In genomic region chr5:150142189-150142788, GRCh38 we compare ENCODE assay signal across 17 cellular contexts. TPM values are rescaled to one million over a fixed set of nuclear protein-coding genes. Genes with fewer than 3 reads are reported as not detected.
A peak's percentile ranks its signal among the peaks of the same experiment; 100 is the strongest.
DNase-seq lines count a peak whose midpoint lies in the region; ATAC-seq and TF ChIP-seq lines count a peak whose summit lies in the region.
"Had no signal": no experiment of that assay in that cellular context is flagged by ENCODE, and none has a peak within 500 bp of the region (broad histone marks: within the 10 kb centered on the region; RNA-seq: fewer than 3 reads in every experiment).

No MANE protein-coding gene starts in this region.

- intact Hi-C loops in cardiac septum (cut with DNase I) (no loop called here), esophagus squamous epithelium (cut with DNase I) (no loop called here), upper lobe of right lung (cut with DNase I) (no loop called here), PC-3 (cut with micrococcal nuclease) (no loop called here)

- DNase-seq in cardiac muscle cell (ENCODE audit: low read depth in 1 of 2, low spot score in 1 of 2) (no peak), cardiac septum (ENCODE audit: low spot score) (no peak), esophagus squamous epithelium (lab: John Stamatoyannopoulos, UW) (no peak), osteoblast (ENCODE audit: insufficient read length, low spot score, missing footprints) (no peak), upper lobe of right lung (no peak), PC-3 (no peak), MM.1S (no peak), GM10248 (ENCODE audit: extremely low spot score) (no peak)
- DNase-seq: 8988T; activated CD4-positive, CD25-positive, alpha-beta regulatory T cell treated with anti-CD3 and anti-CD28 coated beads, Interleukin-2, amount 50 U/mL, for 72 hours; activated T-cell treated with anti-CD3 and anti-CD28 coated beads, Interleukin-2, amount 50 U/mL, for 48 hours; DMS153; NCI-H524 treated with DMSO at 0.1 percent for 48 hours; SHP77; stimulated activated CD4-positive, alpha-beta T cell treated with anti-CD3 and anti-CD28 coated beads, Interleukin-12 subunit alpha, Interleukin-12 subunit beta, amount 100 ng/mL, for 4 hours; stimulated activated CD8-positive, alpha-beta memory T cell treated with anti-CD3 and anti-CD28 coated beads, Interleukin-4, amount 100 ng/mL, for 48 hours had no signal

- H3F3A ChIP-seq in PC-3 (ENCODE audit: low read length, unreplicated experiment) (no peaks in the 10 kb centered on the region), MM.1S (ENCODE audit: insufficient read depth, low read length) (no peaks in the 10 kb centered on the region)

- TF ChIP-seq POLR2A in esophagus squamous epithelium (IDR thresholded peaks at IDR 0.05) = no peak

- H3K9me3 ChIP-seq in cardiac muscle cell (ENCODE audit: low read depth) = no peaks in the 10 kb centered on the region
- no peaks in the 10 kb centered on the region for H3K9me3 ChIP-seq in esophagus squamous epithelium
- no peaks in the 10 kb centered on the region for H3K9me3 ChIP-seq in osteoblast (ENCODE audit: low read depth, low read length)
- H3K9me3 ChIP-seq in upper lobe of right lung = no peaks in the 10 kb centered on the region
- H3K9me3 ChIP-seq in PC-3 (ENCODE audit: low read length) = no peaks in the 10 kb centered on the region
- H3K9me3 ChIP-seq in MM.1S (replicated peaks; ENCODE audit: insufficient read depth, low read length) = no peaks in the 10 kb centered on the region

- CTCF ChIA-PET in PC-3 (lab: Charles Lee) (no interaction called here), GM10248 (lab: Yijun Ruan, JAX) (interaction anchor here (0.8 to 1.6 kb wide), 3 partner anchors 18 to 76 kb away, joined by 3 read pairs; no protein-coding TSS in a partner anchor)

- no TSS peak for BruUV-seq in PC-3 (replicated peaks; lab: Mats Ljungman, UMichigan)

- H3K4me3 ChIP-seq in cardiac muscle cell (no peak overlapping the region), esophagus squamous epithelium (no peak overlapping the region), osteoblast (ENCODE audit: insufficient read depth, low read length) (no peak overlapping the region), upper lobe of right lung (no peak overlapping the region), PC-3 (ENCODE audit: low read length) (no peak overlapping the region), MM.1S (ENCODE audit: low read length) (no peak overlapping the region)
- H3K4me3 ChIP-seq: GM12878 had no signal

- H4K20me1 ChIP-seq in osteoblast (ENCODE audit: insufficient read depth, low read length) = no peaks in the 10 kb centered on the region
- H4K20me1 ChIP-seq in PC-3 (ENCODE audit: low read length) = no peaks in the 10 kb centered on the region
- no peaks in the 10 kb centered on the region for H4K20me1 ChIP-seq in MM.1S (ENCODE audit: insufficient read depth, low read length)

- H3K27ac ChIP-seq in cardiac muscle cell (peak overlapping the region; percentile 82), esophagus squamous epithelium (peak overlapping the region; percentile 65 to 94 (median 89)), osteoblast (ENCODE audit: low read depth, low read length) (peak overlapping the region; percentile 96), upper lobe of right lung (peak overlapping the region; percentile 78), PC-3 (ENCODE audit: low read length) (no peak overlapping the region), MM.1S (ENCODE audit: low read length) (no peak overlapping the region)

- no peak for ATAC-seq in upper lobe of right lung
- ATAC-seq in PC-3 = no peak
- ATAC-seq: GM12878 had no signal

- POLR2A ChIA-PET in PC-3 (lab: Charles Lee; ENCODE audit: unreplicated experiment) (no interaction called here), GM10248 (lab: Yijun Ruan, JAX) (no interaction called here)

- no peaks in the 10 kb centered on the region for H3K36me3 ChIP-seq in cardiac muscle cell
- H3K36me3 ChIP-seq in esophagus squamous epithelium = no peaks in the 10 kb centered on the region
- H3K36me3 ChIP-seq in osteoblast (ENCODE audit: insufficient read depth, low read length) = peaks cover 14% of the 10 kb centered on the region
- no peaks in the 10 kb centered on the region for H3K36me3 ChIP-seq in upper lobe of right lung
- H3K36me3 ChIP-seq in PC-3 (ENCODE audit: low read depth, low read length) = no peaks in the 10 kb centered on the region
- no peaks in the 10 kb centered on the region for H3K36me3 ChIP-seq in MM.1S (replicated peaks; ENCODE audit: insufficient read depth, low read length)

- TF ChIP-seq CTCF in cardiac muscle cell (IDR thresholded peaks at IDR 0.05; ENCODE audit: low read depth, low read length) (no peak), esophagus squamous epithelium (IDR thresholded peaks at IDR 0.05) (no peak), osteoblast (IDR thresholded peaks at IDR 0.05; ENCODE audit: extremely low read depth, low read depth, low read length) (no peak), upper lobe of right lung (IDR thresholded peaks at IDR 0.05) (no peak), PC-3 (conservative IDR thresholded peaks at IDR 0.05; ENCODE audit: low read depth, low read length) (no peak), MM.1S (IDR thresholded peaks at IDR 0.05; ENCODE audit: low read length) (no peak), GM10248 (IDR thresholded peaks at IDR 0.05; ENCODE audit: control extremely low read depth, extremely low read depth, low read depth, missing control alignments) (no peak)

- H2AFZ ChIP-seq in osteoblast (ENCODE audit: low read length) = no peak overlapping the region
- no peak overlapping the region for H2AFZ ChIP-seq in PC-3 (ENCODE audit: low read length)
- H2AFZ ChIP-seq in MM.1S (ENCODE audit: low read length) = no peak overlapping the region

- H3K9me2 ChIP-seq in PC-3 (replicated peaks; ENCODE audit: low read length) (no peaks in the 10 kb centered on the region), MM.1S (replicated peaks; ENCODE audit: insufficient read depth, low read length) (no peaks in the 10 kb centered on the region)

- H3K27me3 ChIP-seq in cardiac muscle cell (no peaks in the 10 kb centered on the region), esophagus squamous epithelium (peaks cover 0 to 13% (median 0%) of the 10 kb centered on the region in 4 donors), osteoblast (ENCODE audit: insufficient read depth, low read length) (no peaks in the 10 kb centered on the region), upper lobe of right lung (no peaks in the 10 kb centered on the region), PC-3 (ENCODE audit: low read length) (no peaks in the 10 kb centered on the region), MM.1S (replicated peaks; ENCODE audit: insufficient read depth, low read length) (no peaks in the 10 kb centered on the region)

- H3K9ac ChIP-seq in PC-3 (ENCODE audit: low read length) (no peak overlapping the region), MM.1S (ENCODE audit: low read length) (no peak overlapping the region)

- H3K4me1 ChIP-seq in cardiac muscle cell (ENCODE audit: low read depth) (peaks cover 56% of the 10 kb centered on the region), esophagus squamous epithelium (peaks cover 14 to 100% (median 74%) of the 10 kb centered on the region in 3 donors), osteoblast (ENCODE audit: insufficient read depth, low read length) (peaks cover 85% of the 10 kb centered on the region), upper lobe of right lung (peaks cover 66% of the 10 kb centered on the region), PC-3 (ENCODE audit: insufficient read depth, low read length) (peaks cover 9% of the 10 kb centered on the region), MM.1S (ENCODE audit: low read length) (no peaks in the 10 kb centered on the region)

- H3K79me2 ChIP-seq in osteoblast (ENCODE audit: insufficient read depth, low read length) (peaks cover 78% of the 10 kb centered on the region), PC-3 (ENCODE audit: low read length) (no peaks in the 10 kb centered on the region), MM.1S (ENCODE audit: low read length) (no peaks in the 10 kb centered on the region)

- H3K4me2 ChIP-seq in osteoblast (ENCODE audit: insufficient read depth, low read length) = peak overlapping the region; percentile 70
- no peak overlapping the region for H3K4me2 ChIP-seq in PC-3 (ENCODE audit: low read length)
- no peak overlapping the region for H3K4me2 ChIP-seq in MM.1S (ENCODE audit: low read depth, low read length)

- WGBS in esophagus squamous epithelium, 2 donors = 70 to 83% methylated on average over 8 to 9 of the region's 9 CpGs

RNA-seq across cellular contexts. Expression of gene PDGFRB, which starts 13.4 kb away (rescaled TPM):
- total RNA-seq in cardiac muscle cell (4.2 and 5.4 TPM in 2 replicates), cardiac septum (54.6 TPM), esophagus squamous epithelium (10 to 100 TPM in 3 of 4 donors, 1 to 10 TPM in 1; 5.6 to 51.7 (median 31.0) TPM), osteoblast (531 and 567 TPM in 2 replicates), upper lobe of right lung (120 TPM), PC-3 (2014; rRNA removed) (0.12 and 0.66 TPM in 2 replicates)
- 5.3 and 6.1 TPM in 2 replicates for polyA plus RNA-seq in cardiac muscle cell

RNA-seq across cellular contexts. Expression of gene CDX1, which starts 24.3 kb away (rescaled TPM):
- total RNA-seq in cardiac muscle cell (not detected in 2 replicates), cardiac septum (0.16 TPM), esophagus squamous epithelium (not detected), osteoblast (0.29 and 0.36 TPM in 2 replicates), upper lobe of right lung (not detected), PC-3 (2014; rRNA removed) (not detected in 2 replicates)
- 0.62 TPM in 1 of 2 replicates, not detected in the other for polyA plus RNA-seq in cardiac muscle cell
- total RNA-seq: GM12878 had no signal
- polyA plus RNA-seq: GM12878 had no signal

RNA-seq across cellular contexts. Expression of gene SLC6A7, which starts 47.6 kb away (rescaled TPM):
- not detected in 2 replicates for total RNA-seq in cardiac muscle cell
- not detected in 2 replicates for polyA plus RNA-seq in cardiac muscle cell
- not detected for total RNA-seq in cardiac septum
- not detected for total RNA-seq in esophagus squamous epithelium
- under 0.01 TPM in 1 of 2 replicates, not detected in the other for total RNA-seq in osteoblast
- not detected for total RNA-seq in upper lobe of right lung
- 0.29 and 0.35 TPM in 2 replicates for total RNA-seq in PC-3 (2014; rRNA removed)

RNA-seq across cellular contexts. Expression of gene CSF1R, which starts 55.9 kb away (rescaled TPM):
- 0.04 TPM in 1 of 2 replicates, not detected in the other for total RNA-seq in cardiac muscle cell
- 0.48 and 0.50 TPM in 2 replicates for polyA plus RNA-seq in cardiac muscle cell
- 11.9 TPM for total RNA-seq in cardiac septum
- total RNA-seq in esophagus squamous epithelium = 10 to 100 TPM in 2 of 4 donors, 1 to 10 TPM in 2; 4.3 to 38.7 (median 15.1) TPM
- 0.36 and 0.88 TPM in 2 replicates for total RNA-seq in osteoblast
- 48.7 TPM for total RNA-seq in upper lobe of right lung
- not detected in 2 replicates for total RNA-seq in PC-3 (2014; rRNA removed)

Comparison
In these comparisons a context has a peak if more than half of its experiments do, and no peak if none do; other contexts are left out.
1. H3K27ac ChIP-seq: peak in cardiac muscle cell (single experiment), esophagus squamous epithelium (4 of 4), osteoblast (single experiment) and upper lobe of right lung (single experiment); none in PC-3 (single experiment) and MM.1S (single experiment).